13 cellular contexts compared by ENCODE assay signal in genomic region chr21:44752701-44753235, GRCh38. TPM values are rescaled to one million over a fixed set of nuclear protein-coding genes. Genes with fewer than 3 reads are reported as not detected.
DNase-seq lines count a peak whose midpoint lies in the region; TF ChIP-seq lines count a peak whose summit lies in the region.
"Had no signal": no experiment of that assay in that cellular context is flagged by ENCODE, and none has a peak within 500 bp of the region (broad histone marks: within the 10 kb centered on the region; RNA-seq: fewer than 3 reads in every experiment).

No MANE protein-coding gene starts in this region.

- peaks cover 24% of the 10 kb centered on the region for H3K27me3 Mint-ChIP-seq in nephron progenitor cell (ENCODE audit: low read depth, poor library complexity)

- in situ Hi-C loops in mammary epithelial cell (cut with MboI; ENCODE audit: low sequenced_read_pairs in 2 of 2), result no loop called here

- CTCF ChIA-PET in mammary epithelial cell (lab: Charles Lee; ENCODE audit: low non-redundant PET), result interaction anchor here (0.6 kb wide), 2 partner anchors 10 to 134 kb away, joined by 3 to 5 read pairs; no protein-coding TSS in a partner anchor

- H3K79me2 ChIP-seq in mammary epithelial cell (ENCODE audit: insufficient read depth, low read length) (no peaks in the 10 kb centered on the region), neural cell (replicated peaks; ENCODE audit: insufficient read depth, low read length) (no peaks in the 10 kb centered on the region)

- no peak overlapping the region for H3K4me3 Mint-ChIP-seq in nephron progenitor cell

- no peak overlapping the region for H3K27ac ChIP-seq in mammary epithelial cell (ENCODE audit: insufficient read depth, low read depth, low read length)
- H3K27ac ChIP-seq in neural cell (ENCODE audit: low read length), result no peak overlapping the region
- H3K27ac ChIP-seq: right atrium auricular region, suprapubic skin had no signal

- TF ChIP-seq EP300 in neural cell (conservative IDR thresholded peaks at IDR 0.05; ENCODE audit: poor library complexity, severe bottlenecking), result no peak

- peak overlapping the region; percentile 49 for H2AFZ ChIP-seq in mammary epithelial cell (ENCODE audit: low read depth, low read length)
- no peak overlapping the region for H2AFZ ChIP-seq in neural cell (ENCODE audit: low read depth, low read length)

- H3K9ac ChIP-seq in mammary epithelial cell (ENCODE audit: insufficient read depth, low read length), result no peak overlapping the region
- no peak overlapping the region for H3K9ac ChIP-seq in neural cell (ENCODE audit: low read length)

- H3K36me3 Mint-ChIP-seq in nephron progenitor cell (ENCODE audit: low read depth), result peaks cover 10% of the 10 kb centered on the region

- H3K27me3 ChIP-seq in mammary epithelial cell (ENCODE audit: insufficient read depth, low read length), result no peaks in the 10 kb centered on the region
- H3K27me3 ChIP-seq in neural cell (ENCODE audit: insufficient read depth, low read depth, low read length), result no peaks in the 10 kb centered on the region
- H3K27me3 ChIP-seq: right atrium auricular region had no signal

- H3K36me3 ChIP-seq in mammary epithelial cell (ENCODE audit: insufficient read depth, low read length) (no peaks in the 10 kb centered on the region), neural cell (ENCODE audit: insufficient read depth, low read length) (no peaks in the 10 kb centered on the region)
- H3K36me3 ChIP-seq: right atrium auricular region, suprapubic skin had no signal

- TF ChIP-seq CTCF in LNCaP clone FGC (IDR thresholded peaks at IDR 0.05; ENCODE audit: control insufficient read depth, extremely low read depth, insufficient read depth) (peak; percentile 42), mammary epithelial cell (conservative IDR thresholded peaks at IDR 0.05 in 1 of 2, IDR thresholded peaks at IDR 0.05 in 1 of 2; ENCODE audit: extremely low read depth in 1 of 2, insufficient read depth in 1 of 2, low read depth in 1 of 2, low read length in 2 of 2) (peak; percentile 32 to 52), neural cell (IDR thresholded peaks at IDR 0.05; ENCODE audit: poor library complexity, severe bottlenecking) (peak; percentile 12), nephron progenitor cell (IDR thresholded peaks at IDR 0.05) (no peak)

- H3K9me3 ChIP-seq in mammary epithelial cell (replicated peaks; ENCODE audit: insufficient read depth, low read length) (no peaks in the 10 kb centered on the region), neural cell (ENCODE audit: low read length) (no peaks in the 10 kb centered on the region)
- H3K9me3 ChIP-seq: suprapubic skin had no signal

- intact Hi-C loops in mammary epithelial cell (cut with micrococcal nuclease), result loop anchor here (1.0 kb wide), 1 partner anchor 41 kb away; no protein-coding TSS in a partner anchor

- no TSS peak for BruUV-seq in mammary epithelial cell (replicated peaks; lab: Mats Ljungman, UMichigan)

- DNase-seq in DMS79 treated with DMSO at 0.1 percent for 48 hours (lab: John Stamatoyannopoulos, UW), result peak; percentile 81
- DNase-seq in LNCaP clone FGC (ENCODE audit: low read depth), result peak; percentile 71
- DNase-seq in mammary epithelial cell, result peak; percentile 95
- DNase-seq in nephron progenitor cell, result no peak
- DNase-seq in EL, result no peak
- DNase-seq in activated CD4-positive, alpha-beta T cell treated with anti-CD3 and anti-CD28 coated beads for 4 hours, result no peak
- DNase-seq: activated CD4-positive, CD25-positive, alpha-beta regulatory T cell treated with anti-CD3 and anti-CD28 coated beads, Interleukin-2, amount 50 U/mL, for 72 hours; NCI-H1048; NCI-H524 treated with DMSO at 0.1 percent for 48 hours had no signal

- dilution Hi-C loops in mammary epithelial cell (cut with HindIII; ENCODE audit: low sequenced_read_pairs), result no loop called here

- no peaks in the 10 kb centered on the region for H3F3A ChIP-seq in neural cell (ENCODE audit: insufficient read depth, low read length, poor library complexity, severe bottlenecking)

- 9% methylated on average over 11 of the region's 11 CpGs for WGBS in mammary epithelial cell (ENCODE audit: low coverage, missing lambda C conversion rate)

- H3K4me2 ChIP-seq in mammary epithelial cell (ENCODE audit: insufficient read depth, low read depth, low read length) (peak overlapping the region; percentile 70), neural cell (ENCODE audit: low read length) (no peak overlapping the region)

- H3K9me2 ChIP-seq in neural cell (ENCODE audit: insufficient read depth, low read length), result no peaks in the 10 kb centered on the region

- no peak for TF ChIP-seq RAD21 in neural cell (conservative IDR thresholded peaks at IDR 0.05)

- peaks cover 36% of the 10 kb centered on the region for H3K4me1 Mint-ChIP-seq in nephron progenitor cell

- no peak overlapping the region for H3K27ac Mint-ChIP-seq in nephron progenitor cell

- no peak overlapping the region for H3K4me3 ChIP-seq in LNCaP clone FGC (ENCODE audit: low read depth, low read length)
- no peak overlapping the region for H3K4me3 ChIP-seq in mammary epithelial cell (replicated peaks in 1 of 3; ENCODE audit: insufficient read depth in 1 of 3, low read depth in 2 of 3, low read length in 3 of 3)
- no peak overlapping the region for H3K4me3 ChIP-seq in neural cell (ENCODE audit: low read length)
- H3K4me3 ChIP-seq: right atrium auricular region, suprapubic skin had no signal

- no peaks in the 10 kb centered on the region for H4K20me1 ChIP-seq in mammary epithelial cell (ENCODE audit: insufficient read depth, low read length)
- no peaks in the 10 kb centered on the region for H4K20me1 ChIP-seq in neural cell (ENCODE audit: insufficient read depth)

- peaks cover 17% of the 10 kb centered on the region for H3K4me1 ChIP-seq in mammary epithelial cell (ENCODE audit: insufficient read depth, low read length)
- H3K4me1 ChIP-seq: right atrium auricular region had no signal

- peaks cover 22% of the 10 kb centered on the region for H3K9me3 Mint-ChIP-seq in nephron progenitor cell

TF ChIP-seq in neural cell, 6 proteins besides CTCF, POLR2A, EP300 and RAD21:
- no peak for TF ChIP-seq REST (IDR thresholded peaks at IDR 0.05; ENCODE audit: borderline replicate concordance)
- TF ChIP-seq SMC3 (conservative IDR thresholded peaks at IDR 0.05; ENCODE audit: poor library complexity), result no peak
- no peak for TF ChIP-seq MXI1 (conservative IDR thresholded peaks at IDR 0.05; ENCODE audit: poor library complexity, severe bottlenecking)
- TF ChIP-seq TAF1 (IDR thresholded peaks at IDR 0.05; ENCODE audit: low read depth), result no peak
- no peak for TF ChIP-seq POLR2AphosphoS5 (IDR thresholded peaks at IDR 0.05)
- TF ChIP-seq EZH2 (IDR thresholded peaks at IDR 0.05; ENCODE audit: borderline replicate concordance, insufficient read depth, low read length, poor library complexity, severe bottlenecking), result no peak
TF ChIP-seq in neural cell: peak in this region for 0.

RNA-seq across cellular contexts. Expression of gene TSPEAR, which starts 41.4 kb away (rescaled TPM):
- total RNA-seq in mammary epithelial cell, result not detected
- polyA plus RNA-seq in mammary epithelial cell, result not detected
- polyA minus RNA-seq in mammary epithelial cell, result not detected
- 0.19 TPM in 1 of 2 replicates, not detected in the other for polyA plus RNA-seq in neural cell
- 0.24 TPM in 1 of 2 replicates, not detected in the other for polyA minus RNA-seq in neural cell
- total RNA-seq: right atrium auricular region, SK-MEL-5 had no signal

RNA-seq across cellular contexts. Expression of gene UBE2G2, which starts 48.9 kb away (rescaled TPM):
- 10 to 100 TPM; 85.7 to 93.1 TPM for total RNA-seq in mammary epithelial cell
- 82.0 TPM for polyA plus RNA-seq in mammary epithelial cell
- polyA minus RNA-seq in mammary epithelial cell, result 82.4 TPM
- 116 and 127 TPM in 2 replicates for polyA plus RNA-seq in neural cell
- 87.6 and 96.4 TPM in 2 replicates for polyA minus RNA-seq in neural cell

RNA-seq across cellular contexts. Expression of gene KRTAP10-12, which starts 55.8 kb away (rescaled TPM):
- not detected for total RNA-seq in mammary epithelial cell
- polyA plus RNA-seq in mammary epithelial cell (not detected), neural cell (not detected in 2 replicates)
- polyA minus RNA-seq in mammary epithelial cell (not detected), neural cell (not detected in 2 replicates)
- total RNA-seq: right atrium auricular region, SK-MEL-5 had no signal

Comparison
In these comparisons a context has a peak if more than half of its experiments do, and no peak if none do; other contexts are left out.
1. DNase-seq: peak in DMS79 treated with DMSO at 0.1 percent for 48 hours (single experiment), LNCaP clone FGC (single experiment) and mammary epithelial cell (single experiment); none in nephron progenitor cell (single experiment), EL (single experiment) and activated CD4-positive, alpha-beta T cell treated with anti-CD3 and anti-CD28 coated beads for 4 hours (0 of 2).